In the genomic region with DNA sequence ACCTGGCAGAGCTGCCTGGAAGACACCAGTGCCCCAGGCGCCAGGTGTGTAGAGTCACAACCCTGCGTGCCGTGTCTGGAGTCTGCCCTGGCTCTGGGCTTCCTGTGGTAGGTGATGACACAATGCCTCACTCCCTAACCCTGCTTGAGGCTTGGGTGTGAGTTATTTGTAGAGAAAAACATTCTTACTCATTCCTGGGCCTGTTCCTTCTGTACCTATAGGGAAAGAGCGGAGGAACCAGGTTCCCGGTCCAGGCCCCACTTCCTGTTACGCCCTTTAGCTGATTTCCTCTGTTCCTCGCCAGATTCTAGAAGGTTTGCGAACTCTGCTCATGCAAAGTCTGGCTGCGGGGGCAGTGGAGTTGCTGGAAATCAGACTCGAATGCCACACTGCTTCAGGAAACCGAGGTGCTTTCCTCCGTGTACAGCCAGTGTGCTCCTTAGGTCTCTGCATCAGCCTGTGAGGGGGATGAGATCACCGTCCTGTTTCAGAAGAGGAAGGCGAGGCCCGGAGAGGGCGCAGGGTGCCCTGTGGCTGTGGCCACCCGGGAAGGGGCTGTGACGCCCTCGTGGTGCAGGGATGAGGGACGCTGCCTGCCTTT, we compare ENCODE assay signal across 8 cellular contexts.
DNase-seq lines count a peak whose midpoint lies in the region; ATAC-seq, FAIRE-seq and TF ChIP-seq lines count a peak whose summit lies in the region.

No MANE protein-coding gene starts in this region.

- no peak overlapping the region for H3K4me2 ChIP-seq in astrocyte (ENCODE audit: low read length)

- no peak overlapping the region for H2AFZ ChIP-seq in astrocyte (ENCODE audit: low read depth, low read length)

- DNase-seq in T-helper 22 cell (ENCODE audit: low read depth): peak; percentile 17
- no peak for DNase-seq in astrocyte (ENCODE audit: low read depth)
- peak; percentile 49 to 51 for DNase-seq in stimulated activated CD4-positive, alpha-beta T cell treated with anti-CD3 and anti-CD28 coated beads, Interleukin-1b, Interleukin-23, amount 100 ng/mL, for 4 hours (ENCODE audit: low read depth in 2 of 2)
- no peak for DNase-seq in NCI-H1417 (lab: John Stamatoyannopoulos, UW)
- no peak for DNase-seq in foreskin fibroblast
- no peak for DNase-seq in chondrocyte (ENCODE audit: low spot score)
- no peak for DNase-seq in NCI-H1694 (lab: John Stamatoyannopoulos, UW)

- H3K4me1 Mint-ChIP-seq in astrocyte (ENCODE audit: low read depth, unreplicated experiment) (peaks cover 22% of the 10 kb centered on the region), chondrocyte (ENCODE audit: low read depth) (peaks cover 9% of the 10 kb centered on the region)

- H3K4me3 ChIP-seq in astrocyte (ENCODE audit: insufficient read depth, low read depth, low read length): no peak overlapping the region
- no peak overlapping the region for H3K4me3 ChIP-seq in foreskin fibroblast (ENCODE audit: low read depth in 1 of 2, low read length in 2 of 2)

- H3K27ac ChIP-seq in astrocyte (ENCODE audit: low read depth, low read length): no peak overlapping the region

- H3K9ac ChIP-seq in astrocyte (ENCODE audit: low read length): no peak overlapping the region

- H4K20me1 ChIP-seq in astrocyte (ENCODE audit: insufficient read depth, low read length): no peaks in the 10 kb centered on the region

- H3K9me3 ChIP-seq in astrocyte (ENCODE audit: insufficient read depth, low read depth, low read length): no peaks in the 10 kb centered on the region

- FAIRE-seq in astrocyte (lab: Jason Lieb, UNC): no peak

- no peaks in the 10 kb centered on the region for H3K27me3 ChIP-seq in astrocyte (ENCODE audit: insufficient read depth, low read length)

- peaks cover 6% of the 10 kb centered on the region for H3K27me3 Mint-ChIP-seq in astrocyte (ENCODE audit: low read depth, unreplicated experiment)
- peaks cover 2% of the 10 kb centered on the region for H3K27me3 Mint-ChIP-seq in chondrocyte (ENCODE audit: low read depth)

- TF ChIP-seq CTCF in astrocyte (IDR thresholded peaks at IDR 0.05; ENCODE audit: insufficient read depth, low read depth, low read length) (no peak), foreskin fibroblast (IDR thresholded peaks at IDR 0.05; ENCODE audit: low read depth, low read length) (no peak), chondrocyte (IDR thresholded peaks at IDR 0.05) (no peak)

- H3K27ac Mint-ChIP-seq in astrocyte (ENCODE audit: unreplicated experiment) (peak overlapping the region; percentile 18), chondrocyte (ENCODE audit: unreplicated experiment) (no peak overlapping the region)

- H3K9me3 Mint-ChIP-seq in astrocyte (ENCODE audit: unreplicated experiment): no peaks in the 10 kb centered on the region
- H3K9me3 Mint-ChIP-seq in chondrocyte (ENCODE audit: low read depth): no peaks in the 10 kb centered on the region

- H3K36me3 Mint-ChIP-seq in astrocyte (ENCODE audit: low read depth, unreplicated experiment) (no peaks in the 10 kb centered on the region), chondrocyte (ENCODE audit: low read depth) (no peaks in the 10 kb centered on the region)

- H3K4me1 ChIP-seq in astrocyte (ENCODE audit: insufficient read depth, low read length): peaks cover 9% of the 10 kb centered on the region

- no peaks in the 10 kb centered on the region for H3K36me3 ChIP-seq in astrocyte (ENCODE audit: insufficient read depth, low read length)

- peak; percentile 28 for ATAC-seq in GM18868 (IDR thresholded peaks at IDR 0.05; ENCODE audit: unreplicated experiment)

- H3K4me3 Mint-ChIP-seq in astrocyte (ENCODE audit: unreplicated experiment) (no peak overlapping the region), chondrocyte (ENCODE audit: unreplicated experiment) (no peak overlapping the region)

- H3K79me2 ChIP-seq in astrocyte (ENCODE audit: insufficient read depth, low read length): no peaks in the 10 kb centered on the region

Comparison
In these comparisons a context has a peak if more than half of its experiments do, and no peak if none do; other contexts are left out.
1. DNase-seq: peak in T-helper 22 cell (single experiment) and stimulated activated CD4-positive, alpha-beta T cell treated with anti-CD3 and anti-CD28 coated beads, Interleukin-1b, Interleukin-23, amount 100 ng/mL, for 4 hours (2 of 2); none in astrocyte (single experiment), NCI-H1417 (0 of 3), foreskin fibroblast (0 of 2), chondrocyte (single experiment) and NCI-H1694 (single experiment).